Comparison of ENCODE assay signal across 1 cellular context in the genomic region with DNA sequence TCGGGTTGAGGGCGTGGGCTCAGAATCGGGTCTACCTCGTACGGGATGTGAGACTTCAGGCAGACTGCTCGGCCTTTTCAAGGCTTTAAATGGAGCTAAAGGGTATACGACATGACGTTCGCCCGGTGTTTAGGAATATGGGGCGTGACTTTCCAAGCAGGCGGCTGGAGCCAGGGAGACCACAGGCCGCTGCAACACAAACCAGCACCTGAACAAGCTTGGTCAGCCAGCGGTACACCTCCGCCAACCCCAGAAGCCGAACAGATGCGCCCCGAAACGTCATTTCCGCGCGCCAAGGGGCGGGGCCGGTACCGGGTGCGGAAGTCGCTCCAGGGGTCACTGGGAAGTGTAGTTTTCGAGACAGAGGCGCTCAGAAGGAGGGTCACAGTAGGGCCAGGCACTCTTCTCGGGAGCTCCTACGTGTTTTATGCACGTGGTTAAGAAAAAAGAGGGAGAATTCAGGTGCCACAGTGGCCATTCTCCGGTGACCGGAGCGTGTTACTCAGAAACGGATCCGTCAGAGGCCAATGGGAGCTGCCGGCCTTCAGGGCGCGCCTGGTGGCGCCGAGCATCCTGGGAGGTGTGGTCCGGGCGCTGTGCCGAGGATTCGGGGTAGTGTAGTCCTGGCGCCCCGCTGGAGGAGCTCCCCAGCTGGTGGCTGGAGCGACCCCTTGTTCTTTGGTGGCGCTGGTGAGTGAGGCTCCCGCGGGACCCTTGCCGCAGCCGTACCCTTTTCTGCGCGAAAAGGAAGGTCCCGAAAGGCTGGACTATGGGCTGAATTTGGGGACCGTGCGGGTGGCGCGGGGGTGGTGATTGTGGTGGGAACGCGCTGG.
A peak's percentile ranks its signal among the peaks of the same experiment; 100 is the strongest.
TF ChIP-seq lines count a peak whose summit lies in the region.

A gene (plus strand): TSS at position 613 of the 833 bp plus-strand sequence. CDS start 17,160 bp downstream, outside the sequence.

TF ChIP-seq in GM12878, 131 proteins besides CTCF, POLR2A, EP300 and RAD21 (continued from another document and continues in another):
- TF ChIP-seq, protein P1, sequence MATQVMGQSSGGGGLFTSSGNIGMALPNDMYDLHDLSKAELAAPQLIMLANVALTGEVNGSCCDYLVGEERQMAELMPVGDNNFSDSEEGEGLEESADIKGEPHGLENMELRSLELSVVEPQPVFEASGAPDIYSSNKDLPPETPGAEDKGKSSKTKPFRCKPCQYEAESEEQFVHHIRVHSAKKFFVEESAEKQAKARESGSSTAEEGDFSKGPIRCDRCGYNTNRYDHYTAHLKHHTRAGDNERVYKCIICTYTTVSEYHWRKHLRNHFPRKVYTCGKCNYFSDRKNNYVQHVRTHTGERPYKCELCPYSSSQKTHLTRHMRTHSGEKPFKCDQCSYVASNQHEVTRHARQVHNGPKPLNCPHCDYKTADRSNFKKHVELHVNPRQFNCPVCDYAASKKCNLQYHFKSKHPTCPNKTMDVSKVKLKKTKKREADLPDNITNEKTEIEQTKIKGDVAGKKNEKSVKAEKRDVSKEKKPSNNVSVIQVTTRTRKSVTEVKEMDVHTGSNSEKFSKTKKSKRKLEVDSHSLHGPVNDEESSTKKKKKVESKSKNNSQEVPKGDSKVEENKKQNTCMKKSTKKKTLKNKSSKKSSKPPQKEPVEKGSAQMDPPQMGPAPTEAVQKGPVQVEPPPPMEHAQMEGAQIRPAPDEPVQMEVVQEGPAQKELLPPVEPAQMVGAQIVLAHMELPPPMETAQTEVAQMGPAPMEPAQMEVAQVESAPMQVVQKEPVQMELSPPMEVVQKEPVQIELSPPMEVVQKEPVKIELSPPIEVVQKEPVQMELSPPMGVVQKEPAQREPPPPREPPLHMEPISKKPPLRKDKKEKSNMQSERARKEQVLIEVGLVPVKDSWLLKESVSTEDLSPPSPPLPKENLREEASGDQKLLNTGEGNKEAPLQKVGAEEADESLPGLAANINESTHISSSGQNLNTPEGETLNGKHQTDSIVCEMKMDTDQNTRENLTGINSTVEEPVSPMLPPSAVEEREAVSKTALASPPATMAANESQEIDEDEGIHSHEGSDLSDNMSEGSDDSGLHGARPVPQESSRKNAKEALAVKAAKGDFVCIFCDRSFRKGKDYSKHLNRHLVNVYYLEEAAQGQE (IDR thresholded peaks at IDR 0.05; ENCODE audit: low read depth, low read length) = no peak
- TF ChIP-seq YY1 (IDR thresholded peaks at IDR 0.05; ENCODE audit: low read depth, low read length) (peak; percentile 64; the same call in 1 of the 2 replicates), MEF2A (IDR thresholded peaks at IDR 0.05; ENCODE audit: insufficient read depth, low read depth, low read length) (no peak), PML (IDR thresholded peaks at IDR 0.05; ENCODE audit: low read length) (peak; percentile 69; the same call in 1 of the 2 replicates), TARDBP (IDR thresholded peaks at IDR 0.05; ENCODE audit: borderline replicate concordance) (peak; percentile 94), ETV6 (conservative IDR thresholded peaks at IDR 0.05 in 1 of 2, IDR thresholded peaks at IDR 0.05 in 1 of 2; ENCODE audit: borderline replicate concordance in 1 of 2, low read depth in 1 of 2) (no peak), FOXM1 (IDR thresholded peaks at IDR 0.05; ENCODE audit: low read depth, low read length) (no peak), ZNF207 (IDR thresholded peaks at IDR 0.05; ENCODE audit: borderline replicate concordance) (peak; percentile 91), CHD2 (IDR thresholded peaks at IDR 0.05; ENCODE audit: borderline replicate concordance, low read depth, low read length) (peak; percentile 81), POU2F2 (IDR thresholded peaks at IDR 0.05; ENCODE audit: borderline replicate concordance, low read depth, low read length) (no peak; the same call in 2 of the 3 replicates), SP1 (IDR thresholded peaks at IDR 0.05; ENCODE audit: low read depth, low read length) (peak; percentile 90), SREBF2 (IDR thresholded peaks at IDR 0.05; ENCODE audit: low read length) (no peak), RB1 (IDR thresholded peaks at IDR 0.05; ENCODE audit: borderline replicate concordance) (peak; percentile 81), IKZF1 (conservative IDR thresholded peaks at IDR 0.05) (peak; percentile 100), BHLHE40 (IDR thresholded peaks at IDR 0.05; ENCODE audit: borderline replicate concordance in 1 of 2, low read depth in 2 of 2, low read length in 1 of 2) (peak; percentile 6 to 19; a peak in 1 of 4 replicates), ATF7 (IDR thresholded peaks at IDR 0.05; ENCODE audit: low read depth) (no peak), HDAC6 (IDR thresholded peaks at IDR 0.05; ENCODE audit: unreplicated experiment) (no peak), SIX5 (IDR thresholded peaks at IDR 0.05; ENCODE audit: low read depth, low read length, severe bottlenecking) (peak; percentile 83), RCOR1 (conservative IDR thresholded peaks at IDR 0.05; ENCODE audit: low read depth, low read length) (no peak), EZH2 (IDR thresholded peaks at IDR 0.05; ENCODE audit: borderline replicate concordance, control insufficient read depth, low read depth, low read length) (no peak), POLR2AphosphoS5 (IDR thresholded peaks at IDR 0.05; ENCODE audit: low read length) (peak; percentile 92), CHD4 (IDR thresholded peaks at IDR 0.05) (no peak), CBX3 (IDR thresholded peaks at IDR 0.05; ENCODE audit: borderline replicate concordance, low read depth) (no peak), ZBED1 (IDR thresholded peaks at IDR 0.05; ENCODE audit: borderline replicate concordance) (no peak), SMAD1 (IDR thresholded peaks at IDR 0.05; ENCODE audit: low read depth, partially characterized antibody) (no peak), ZSCAN29 (IDR thresholded peaks at IDR 0.05) (no peak), WRNIP1 (IDR thresholded peaks at IDR 0.05; ENCODE audit: borderline replicate concordance, low read depth, low read length) (no peak), MXI1 (IDR thresholded peaks at IDR 0.05; ENCODE audit: low read depth, low read length) (peak; percentile 20; the same call in 1 of the 2 replicates), SMARCA5 (IDR thresholded peaks at IDR 0.05) (no peak), CEBPB (IDR thresholded peaks at IDR 0.05; ENCODE audit: borderline replicate concordance in 1 of 2, low read depth in 2 of 2, low read length in 2 of 2) (no peak), NBN (IDR thresholded peaks at IDR 0.05) (peak; percentile 92; the same call in 1 of the 2 replicates), EED (IDR thresholded peaks at IDR 0.05; ENCODE audit: low read depth) (no peak), ZNF274 (IDR thresholded peaks at IDR 0.05; ENCODE audit: insufficient read depth, insufficient read length) (no peak)
- TF ChIP-seq, protein P2, sequence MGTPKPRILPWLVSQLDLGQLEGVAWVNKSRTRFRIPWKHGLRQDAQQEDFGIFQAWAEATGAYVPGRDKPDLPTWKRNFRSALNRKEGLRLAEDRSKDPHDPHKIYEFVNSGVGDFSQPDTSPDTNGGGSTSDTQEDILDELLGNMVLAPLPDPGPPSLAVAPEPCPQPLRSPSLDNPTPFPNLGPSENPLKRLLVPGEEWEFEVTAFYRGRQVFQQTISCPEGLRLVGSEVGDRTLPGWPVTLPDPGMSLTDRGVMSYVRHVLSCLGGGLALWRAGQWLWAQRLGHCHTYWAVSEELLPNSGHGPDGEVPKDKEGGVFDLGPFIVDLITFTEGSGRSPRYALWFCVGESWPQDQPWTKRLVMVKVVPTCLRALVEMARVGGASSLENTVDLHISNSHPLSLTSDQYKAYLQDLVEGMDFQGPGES (IDR thresholded peaks at IDR 0.05) = 0 out of 2 replicates have a peak, but pooled peaks have one; percentile 39
- TF ChIP-seq, protein P3, sequence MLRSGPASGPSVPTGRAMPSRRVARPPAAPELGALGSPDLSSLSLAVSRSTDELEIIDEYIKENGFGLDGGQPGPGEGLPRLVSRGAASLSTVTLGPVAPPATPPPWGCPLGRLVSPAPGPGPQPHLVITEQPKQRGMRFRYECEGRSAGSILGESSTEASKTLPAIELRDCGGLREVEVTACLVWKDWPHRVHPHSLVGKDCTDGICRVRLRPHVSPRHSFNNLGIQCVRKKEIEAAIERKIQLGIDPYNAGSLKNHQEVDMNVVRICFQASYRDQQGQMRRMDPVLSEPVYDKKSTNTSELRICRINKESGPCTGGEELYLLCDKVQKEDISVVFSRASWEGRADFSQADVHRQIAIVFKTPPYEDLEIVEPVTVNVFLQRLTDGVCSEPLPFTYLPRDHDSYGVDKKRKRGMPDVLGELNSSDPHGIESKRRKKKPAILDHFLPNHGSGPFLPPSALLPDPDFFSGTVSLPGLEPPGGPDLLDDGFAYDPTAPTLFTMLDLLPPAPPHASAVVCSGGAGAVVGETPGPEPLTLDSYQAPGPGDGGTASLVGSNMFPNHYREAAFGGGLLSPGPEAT (IDR thresholded peaks at IDR 0.05; ENCODE audit: low read depth) = peak; percentile 67
- TF ChIP-seq, protein P4, sequence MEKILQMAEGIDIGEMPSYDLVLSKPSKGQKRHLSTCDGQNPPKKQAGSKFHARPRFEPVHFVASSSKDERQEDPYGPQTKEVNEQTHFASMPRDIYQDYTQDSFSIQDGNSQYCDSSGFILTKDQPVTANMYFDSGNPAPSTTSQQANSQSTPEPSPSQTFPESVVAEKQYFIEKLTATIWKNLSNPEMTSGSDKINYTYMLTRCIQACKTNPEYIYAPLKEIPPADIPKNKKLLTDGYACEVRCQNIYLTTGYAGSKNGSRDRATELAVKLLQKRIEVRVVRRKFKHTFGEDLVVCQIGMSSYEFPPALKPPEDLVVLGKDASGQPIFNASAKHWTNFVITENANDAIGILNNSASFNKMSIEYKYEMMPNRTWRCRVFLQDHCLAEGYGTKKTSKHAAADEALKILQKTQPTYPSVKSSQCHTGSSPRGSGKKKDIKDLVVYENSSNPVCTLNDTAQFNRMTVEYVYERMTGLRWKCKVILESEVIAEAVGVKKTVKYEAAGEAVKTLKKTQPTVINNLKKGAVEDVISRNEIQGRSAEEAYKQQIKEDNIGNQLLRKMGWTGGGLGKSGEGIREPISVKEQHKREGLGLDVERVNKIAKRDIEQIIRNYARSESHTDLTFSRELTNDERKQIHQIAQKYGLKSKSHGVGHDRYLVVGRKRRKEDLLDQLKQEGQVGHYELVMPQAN (conservative IDR thresholded peaks at IDR 0.05) = peak; percentile 42; the same call in 1 of the 2 replicates
- TF ChIP-seq, protein P5, sequence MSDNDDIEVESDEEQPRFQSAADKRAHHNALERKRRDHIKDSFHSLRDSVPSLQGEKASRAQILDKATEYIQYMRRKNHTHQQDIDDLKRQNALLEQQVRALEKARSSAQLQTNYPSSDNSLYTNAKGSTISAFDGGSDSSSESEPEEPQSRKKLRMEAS (IDR thresholded peaks at IDR 0.05; ENCODE audit: low read depth, low read length) = no peak; the same call in 1 of the 2 replicates
- TF ChIP-seq, protein P6, sequence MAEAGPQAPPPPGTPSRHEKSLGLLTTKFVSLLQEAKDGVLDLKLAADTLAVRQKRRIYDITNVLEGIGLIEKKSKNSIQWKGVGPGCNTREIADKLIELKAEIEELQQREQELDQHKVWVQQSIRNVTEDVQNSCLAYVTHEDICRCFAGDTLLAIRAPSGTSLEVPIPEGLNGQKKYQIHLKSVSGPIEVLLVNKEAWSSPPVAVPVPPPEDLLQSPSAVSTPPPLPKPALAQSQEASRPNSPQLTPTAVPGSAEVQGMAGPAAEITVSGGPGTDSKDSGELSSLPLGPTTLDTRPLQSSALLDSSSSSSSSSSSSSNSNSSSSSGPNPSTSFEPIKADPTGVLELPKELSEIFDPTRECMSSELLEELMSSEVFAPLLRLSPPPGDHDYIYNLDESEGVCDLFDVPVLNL (IDR thresholded peaks at IDR 0.05; ENCODE audit: low read depth, low read length) = no peak
- TF ChIP-seq, protein P7, sequence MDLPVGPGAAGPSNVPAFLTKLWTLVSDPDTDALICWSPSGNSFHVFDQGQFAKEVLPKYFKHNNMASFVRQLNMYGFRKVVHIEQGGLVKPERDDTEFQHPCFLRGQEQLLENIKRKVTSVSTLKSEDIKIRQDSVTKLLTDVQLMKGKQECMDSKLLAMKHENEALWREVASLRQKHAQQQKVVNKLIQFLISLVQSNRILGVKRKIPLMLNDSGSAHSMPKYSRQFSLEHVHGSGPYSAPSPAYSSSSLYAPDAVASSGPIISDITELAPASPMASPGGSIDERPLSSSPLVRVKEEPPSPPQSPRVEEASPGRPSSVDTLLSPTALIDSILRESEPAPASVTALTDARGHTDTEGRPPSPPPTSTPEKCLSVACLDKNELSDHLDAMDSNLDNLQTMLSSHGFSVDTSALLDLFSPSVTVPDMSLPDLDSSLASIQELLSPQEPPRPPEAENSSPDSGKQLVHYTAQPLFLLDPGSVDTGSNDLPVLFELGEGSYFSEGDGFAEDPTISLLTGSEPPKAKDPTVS (IDR thresholded peaks at IDR 0.05; ENCODE audit: low read depth, low read length) = no peak
- TF ChIP-seq, protein P8, sequence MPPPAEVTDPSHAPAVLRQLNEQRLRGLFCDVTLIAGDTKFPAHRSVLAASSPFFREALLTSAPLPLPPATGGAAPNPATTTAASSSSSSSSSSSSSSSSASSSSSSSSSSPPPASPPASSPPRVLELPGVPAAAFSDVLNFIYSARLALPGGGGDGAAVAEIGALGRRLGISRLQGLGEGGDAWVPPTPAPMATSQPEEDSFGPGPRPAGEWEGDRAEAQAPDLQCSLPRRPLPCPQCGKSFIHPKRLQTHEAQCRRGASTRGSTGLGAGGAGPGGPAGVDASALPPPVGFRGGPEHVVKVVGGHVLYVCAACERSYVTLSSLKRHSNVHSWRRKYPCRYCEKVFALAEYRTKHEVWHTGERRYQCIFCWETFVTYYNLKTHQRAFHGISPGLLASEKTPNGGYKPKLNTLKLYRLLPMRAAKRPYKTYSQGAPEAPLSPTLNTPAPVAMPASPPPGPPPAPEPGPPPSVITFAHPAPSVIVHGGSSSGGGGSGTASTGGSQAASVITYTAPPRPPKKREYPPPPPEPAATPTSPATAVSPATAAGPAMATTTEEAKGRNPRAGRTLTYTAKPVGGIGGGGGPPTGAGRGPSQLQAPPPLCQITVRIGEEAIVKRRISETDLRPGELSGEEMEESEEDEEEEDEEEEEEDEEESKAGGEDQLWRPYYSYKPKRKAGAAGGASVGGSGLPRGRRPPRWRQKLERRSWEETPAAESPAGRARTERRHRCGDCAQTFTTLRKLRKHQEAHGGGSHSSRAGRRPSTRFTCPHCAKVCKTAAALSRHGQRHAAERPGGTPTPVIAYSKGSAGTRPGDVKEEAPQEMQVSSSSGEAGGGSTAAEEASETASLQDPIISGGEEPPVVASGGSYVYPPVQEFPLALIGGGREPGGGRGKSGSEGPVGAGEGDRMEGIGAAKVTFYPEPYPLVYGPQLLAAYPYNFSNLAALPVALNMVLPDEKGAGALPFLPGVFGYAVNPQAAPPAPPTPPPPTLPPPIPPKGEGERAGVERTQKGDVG (CRISPR knock-in tag; IDR thresholded peaks at IDR 0.05) = no peak
- TF ChIP-seq, protein P9, sequence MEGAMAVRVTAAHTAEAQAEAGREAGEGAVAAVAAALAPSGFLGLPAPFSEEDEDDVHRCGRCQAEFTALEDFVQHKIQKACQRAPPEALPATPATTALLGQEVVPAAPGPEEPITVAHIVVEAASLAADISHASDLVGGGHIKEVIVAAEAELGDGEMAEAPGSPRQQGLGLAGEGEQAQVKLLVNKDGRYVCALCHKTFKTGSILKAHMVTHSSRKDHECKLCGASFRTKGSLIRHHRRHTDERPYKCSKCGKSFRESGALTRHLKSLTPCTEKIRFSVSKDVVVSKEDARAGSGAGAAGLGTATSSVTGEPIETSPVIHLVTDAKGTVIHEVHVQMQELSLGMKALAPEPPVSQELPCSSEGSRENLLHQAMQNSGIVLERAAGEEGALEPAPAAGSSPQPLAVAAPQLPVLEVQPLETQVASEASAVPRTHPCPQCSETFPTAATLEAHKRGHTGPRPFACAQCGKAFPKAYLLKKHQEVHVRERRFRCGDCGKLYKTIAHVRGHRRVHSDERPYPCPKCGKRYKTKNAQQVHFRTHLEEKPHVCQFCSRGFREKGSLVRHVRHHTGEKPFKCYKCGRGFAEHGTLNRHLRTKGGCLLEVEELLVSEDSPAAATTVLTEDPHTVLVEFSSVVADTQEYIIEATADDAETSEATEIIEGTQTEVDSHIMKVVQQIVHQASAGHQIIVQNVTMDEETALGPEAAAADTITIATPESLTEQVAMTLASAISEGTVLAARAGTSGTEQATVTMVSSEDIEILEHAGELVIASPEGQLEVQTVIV (IDR thresholded peaks at IDR 0.05; ENCODE audit: borderline replicate concordance, partially characterized antibody) = peak; percentile 84
